Comparison of ENCODE assay signal across 1 cellular context in the genomic region with DNA sequence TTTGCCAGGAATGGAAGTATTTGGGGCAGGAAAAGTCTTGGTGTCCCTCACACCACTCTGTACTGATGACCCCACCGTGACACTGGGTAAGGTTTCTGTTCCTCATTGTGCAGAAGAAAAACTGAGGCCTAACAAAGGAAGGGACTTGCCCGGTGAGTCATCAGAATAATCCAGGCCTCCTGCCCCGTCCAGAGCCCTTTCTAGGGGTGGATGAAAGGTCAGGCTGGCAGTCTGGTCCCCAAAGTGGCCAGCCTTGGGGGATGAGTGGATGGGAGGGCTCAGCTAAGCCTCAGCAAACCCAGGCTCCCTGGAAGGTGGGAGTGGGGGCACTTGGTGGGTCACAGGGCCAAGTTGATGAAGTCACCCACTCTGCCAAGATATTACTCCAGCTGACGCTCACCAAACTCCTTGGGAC.
A peak's percentile ranks its signal among the peaks of the same experiment; 100 is the strongest.
TF ChIP-seq lines count a peak whose summit lies in the region.

No MANE protein-coding gene starts in this region.

TF ChIP-seq in GM12878, 131 proteins besides CTCF, POLR2A, EP300 and RAD21 (continued from another document):
- TF ChIP-seq, protein P1, sequence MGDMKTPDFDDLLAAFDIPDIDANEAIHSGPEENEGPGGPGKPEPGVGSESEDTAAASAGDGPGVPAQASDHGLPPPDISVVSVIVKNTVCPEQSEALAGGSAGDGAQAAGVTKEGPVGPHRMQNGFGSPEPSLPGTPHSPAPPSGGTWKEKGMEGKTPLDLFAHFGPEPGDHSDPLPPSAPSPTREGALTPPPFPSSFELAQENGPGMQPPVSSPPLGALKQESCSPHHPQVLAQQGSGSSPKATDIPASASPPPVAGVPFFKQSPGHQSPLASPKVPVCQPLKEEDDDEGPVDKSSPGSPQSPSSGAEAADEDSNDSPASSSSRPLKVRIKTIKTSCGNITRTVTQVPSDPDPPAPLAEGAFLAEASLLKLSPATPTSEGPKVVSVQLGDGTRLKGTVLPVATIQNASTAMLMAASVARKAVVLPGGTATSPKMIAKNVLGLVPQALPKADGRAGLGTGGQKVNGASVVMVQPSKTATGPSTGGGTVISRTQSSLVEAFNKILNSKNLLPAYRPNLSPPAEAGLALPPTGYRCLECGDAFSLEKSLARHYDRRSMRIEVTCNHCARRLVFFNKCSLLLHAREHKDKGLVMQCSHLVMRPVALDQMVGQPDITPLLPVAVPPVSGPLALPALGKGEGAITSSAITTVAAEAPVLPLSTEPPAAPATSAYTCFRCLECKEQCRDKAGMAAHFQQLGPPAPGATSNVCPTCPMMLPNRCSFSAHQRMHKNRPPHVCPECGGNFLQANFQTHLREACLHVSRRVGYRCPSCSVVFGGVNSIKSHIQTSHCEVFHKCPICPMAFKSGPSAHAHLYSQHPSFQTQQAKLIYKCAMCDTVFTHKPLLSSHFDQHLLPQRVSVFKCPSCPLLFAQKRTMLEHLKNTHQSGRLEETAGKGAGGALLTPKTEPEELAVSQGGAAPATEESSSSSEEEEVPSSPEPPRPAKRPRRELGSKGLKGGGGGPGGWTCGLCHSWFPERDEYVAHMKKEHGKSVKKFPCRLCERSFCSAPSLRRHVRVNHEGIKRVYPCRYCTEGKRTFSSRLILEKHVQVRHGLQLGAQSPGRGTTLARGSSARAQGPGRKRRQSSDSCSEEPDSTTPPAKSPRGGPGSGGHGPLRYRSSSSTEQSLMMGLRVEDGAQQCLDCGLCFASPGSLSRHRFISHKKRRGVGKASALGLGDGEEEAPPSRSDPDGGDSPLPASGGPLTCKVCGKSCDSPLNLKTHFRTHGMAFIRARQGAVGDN (IDR thresholded peaks at IDR 0.05): peak; percentile 94
- TF ChIP-seq MYC (IDR thresholded peaks at IDR 0.05; ENCODE audit: insufficient read depth, insufficient read length, insufficient replicate concordance, low read length, severe bottlenecking) (no peak), EZH2 (IDR thresholded peaks at IDR 0.05; ENCODE audit: borderline replicate concordance, control insufficient read depth, low read depth, low read length) (no peak), ATF7 (IDR thresholded peaks at IDR 0.05; ENCODE audit: low read depth) (peak; percentile 87), SMARCA5 (IDR thresholded peaks at IDR 0.05) (no peak), BMI1 (IDR thresholded peaks at IDR 0.05; ENCODE audit: borderline replicate concordance) (peak; percentile 75; the same call in 1 of the 2 replicates), ZZZ3 (IDR thresholded peaks at IDR 0.05; ENCODE audit: control insufficient read depth, insufficient read length, low read depth) (no peak), YBX1 (IDR thresholded peaks at IDR 0.05) (no peak), GATAD2B (conservative IDR thresholded peaks at IDR 0.05; ENCODE audit: low read depth) (peak; percentile 93), MEF2A (IDR thresholded peaks at IDR 0.05; ENCODE audit: insufficient read depth, low read depth, low read length) (peak; percentile 47; the same call in 1 of the 2 replicates)
- TF ChIP-seq, protein P2, sequence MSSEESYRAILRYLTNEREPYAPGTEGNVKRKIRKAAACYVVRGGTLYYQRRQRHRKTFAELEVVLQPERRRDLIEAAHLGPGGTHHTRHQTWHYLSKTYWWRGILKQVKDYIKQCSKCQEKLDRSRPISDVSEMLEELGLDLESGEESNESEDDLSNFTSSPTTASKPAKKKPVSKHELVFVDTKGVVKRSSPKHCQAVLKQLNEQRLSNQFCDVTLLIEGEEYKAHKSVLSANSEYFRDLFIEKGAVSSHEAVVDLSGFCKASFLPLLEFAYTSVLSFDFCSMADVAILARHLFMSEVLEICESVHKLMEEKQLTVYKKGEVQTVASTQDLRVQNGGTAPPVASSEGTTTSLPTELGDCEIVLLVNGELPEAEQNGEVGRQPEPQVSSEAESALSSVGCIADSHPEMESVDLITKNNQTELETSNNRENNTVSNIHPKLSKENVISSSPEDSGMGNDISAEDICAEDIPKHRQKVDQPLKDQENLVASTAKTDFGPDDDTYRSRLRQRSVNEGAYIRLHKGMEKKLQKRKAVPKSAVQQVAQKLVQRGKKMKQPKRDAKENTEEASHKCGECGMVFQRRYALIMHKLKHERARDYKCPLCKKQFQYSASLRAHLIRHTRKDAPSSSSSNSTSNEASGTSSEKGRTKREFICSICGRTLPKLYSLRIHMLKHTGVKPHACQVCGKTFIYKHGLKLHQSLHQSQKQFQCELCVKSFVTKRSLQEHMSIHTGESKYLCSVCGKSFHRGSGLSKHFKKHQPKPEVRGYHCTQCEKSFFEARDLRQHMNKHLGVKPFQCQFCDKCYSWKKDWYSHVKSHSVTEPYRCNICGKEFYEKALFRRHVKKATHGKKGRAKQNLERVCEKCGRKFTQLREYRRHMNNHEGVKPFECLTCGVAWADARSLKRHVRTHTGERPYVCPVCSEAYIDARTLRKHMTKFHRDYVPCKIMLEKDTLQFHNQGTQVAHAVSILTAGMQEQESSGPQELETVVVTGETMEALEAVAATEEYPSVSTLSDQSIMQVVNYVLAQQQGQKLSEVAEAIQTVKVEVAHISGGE (CRISPR knock-in tag; IDR thresholded peaks at IDR 0.05): no peak
- TF ChIP-seq, protein P3, sequence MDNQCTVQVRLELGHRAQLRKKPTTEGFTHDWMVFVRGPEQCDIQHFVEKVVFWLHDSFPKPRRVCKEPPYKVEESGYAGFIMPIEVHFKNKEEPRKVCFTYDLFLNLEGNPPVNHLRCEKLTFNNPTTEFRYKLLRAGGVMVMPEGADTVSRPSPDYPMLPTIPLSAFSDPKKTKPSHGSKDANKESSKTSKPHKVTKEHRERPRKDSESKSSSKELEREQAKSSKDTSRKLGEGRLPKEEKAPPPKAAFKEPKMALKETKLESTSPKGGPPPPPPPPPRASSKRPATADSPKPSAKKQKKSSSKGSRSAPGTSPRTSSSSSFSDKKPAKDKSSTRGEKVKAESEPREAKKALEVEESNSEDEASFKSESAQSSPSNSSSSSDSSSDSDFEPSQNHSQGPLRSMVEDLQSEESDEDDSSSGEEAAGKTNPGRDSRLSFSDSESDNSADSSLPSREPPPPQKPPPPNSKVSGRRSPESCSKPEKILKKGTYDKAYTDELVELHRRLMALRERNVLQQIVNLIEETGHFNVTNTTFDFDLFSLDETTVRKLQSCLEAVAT (IDR thresholded peaks at IDR 0.05): no peak
